In the genomic region with DNA sequence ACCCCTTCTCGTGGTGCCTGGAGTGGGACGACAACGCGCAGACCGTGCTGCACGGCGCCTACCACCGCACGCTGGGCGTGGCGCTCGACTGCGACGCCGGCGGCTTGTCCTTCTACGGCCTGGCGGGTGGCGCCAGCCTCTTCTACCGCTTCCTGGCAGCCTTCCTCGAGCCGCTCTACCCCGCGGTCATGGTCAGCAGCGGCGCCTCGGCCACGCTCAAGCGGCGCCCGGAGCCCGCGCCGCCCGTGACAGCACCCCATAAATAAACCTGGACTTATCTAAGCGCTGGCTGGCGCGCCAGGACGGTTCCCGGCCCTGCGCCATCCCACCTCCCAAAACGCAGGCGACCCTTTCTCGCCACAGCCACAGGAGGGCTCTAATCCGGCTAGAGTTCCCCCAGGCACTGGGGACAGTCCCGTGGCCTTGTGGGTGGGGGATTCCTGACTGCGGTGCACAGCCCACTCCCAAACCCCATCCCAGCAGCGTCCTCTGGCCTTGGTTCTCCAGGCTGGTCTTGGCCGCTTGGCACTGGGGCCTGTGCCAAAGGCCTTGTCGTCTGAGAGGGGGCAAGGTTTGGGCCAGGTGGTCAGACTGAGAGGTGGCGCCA, we compare ENCODE assay signal across 6 cellular contexts.
A peak's percentile ranks its signal among the peaks of the same experiment; 100 is the strongest.
DNase-seq lines count a peak whose midpoint lies in the region; ATAC-seq lines count a peak whose summit lies in the region.

No MANE protein-coding gene starts in this region.

- H3K4me3 Mint-ChIP-seq in activated naive CD4-positive, alpha-beta T cell treated with anti-CD3 and anti-CD28 coated beads, Interleukin-2, amount 50 U/mL, for 24 hours, result peak overlapping the region; percentile 75
- H3K4me3 Mint-ChIP-seq in memory B cell, result peak overlapping the region; percentile 85

- no peaks in the 10 kb centered on the region for H3K27me3 Mint-ChIP-seq in activated naive CD4-positive, alpha-beta T cell treated with anti-CD3 and anti-CD28 coated beads, Interleukin-2, amount 50 U/mL, for 24 hours
- peaks cover 2% of the 10 kb centered on the region for H3K27me3 Mint-ChIP-seq in memory B cell

- H3K4me3 ChIP-seq in HUES48 (ENCODE audit: low read depth, low read length), result no peak overlapping the region

- H3K4me1 Mint-ChIP-seq in activated naive CD4-positive, alpha-beta T cell treated with anti-CD3 and anti-CD28 coated beads, Interleukin-2, amount 50 U/mL, for 24 hours, result peaks cover 9% of the 10 kb centered on the region
- peaks cover 9% of the 10 kb centered on the region for H3K4me1 Mint-ChIP-seq in memory B cell

- H3K36me3 ChIP-seq in HUES48 (ENCODE audit: control insufficient read depth, insufficient read depth, low read length), result no peaks in the 10 kb centered on the region

- ATAC-seq in memory B cell (ENCODE audit: low read depth) (peak; percentile 87), GM19328 (IDR thresholded peaks at IDR 0.05; ENCODE audit: unreplicated experiment) (no peak)

- no peaks in the 10 kb centered on the region for H3K27me3 ChIP-seq in HUES48 (ENCODE audit: control insufficient read depth, insufficient read depth, low read length)

- peaks cover 13% of the 10 kb centered on the region for H3K4me1 ChIP-seq in HUES48 (ENCODE audit: control insufficient read depth, insufficient read depth, low read length)

- no peaks in the 10 kb centered on the region for H3K9me3 Mint-ChIP-seq in activated naive CD4-positive, alpha-beta T cell treated with anti-CD3 and anti-CD28 coated beads, Interleukin-2, amount 50 U/mL, for 24 hours
- H3K9me3 Mint-ChIP-seq in memory B cell, result no peaks in the 10 kb centered on the region

- no peaks in the 10 kb centered on the region for H3K9me3 ChIP-seq in HUES48 (ENCODE audit: control insufficient read depth, insufficient read depth, low read length)

- peak overlapping the region; percentile 68 for H3K27ac Mint-ChIP-seq in activated naive CD4-positive, alpha-beta T cell treated with anti-CD3 and anti-CD28 coated beads, Interleukin-2, amount 50 U/mL, for 24 hours
- peak overlapping the region; percentile 83 for H3K27ac Mint-ChIP-seq in memory B cell

- peak; percentile 65 for DNase-seq in CD1c-positive myeloid dendritic cell (ENCODE audit: extremely low spot score)
- peak; percentile 48 to 56 for DNase-seq in memory B cell (ENCODE audit: low spot score in 2 of 2)
- DNase-seq in dedifferentiated amniotic fluid mesenchymal stem cell (ENCODE audit: extremely low spot score), result no peak

- H3K36me3 Mint-ChIP-seq in activated naive CD4-positive, alpha-beta T cell treated with anti-CD3 and anti-CD28 coated beads, Interleukin-2, amount 50 U/mL, for 24 hours, result no peaks in the 10 kb centered on the region
- H3K36me3 Mint-ChIP-seq in memory B cell, result no peaks in the 10 kb centered on the region

- H3K9ac ChIP-seq in HUES48 (ENCODE audit: low read depth, low read length), result no peak overlapping the region

- peak overlapping the region; percentile 75 for H3K27ac ChIP-seq in HUES48 (ENCODE audit: low read depth, low read length)
